Comparison of ENCODE assay signal across 10 cellular contexts in the genomic region with DNA sequence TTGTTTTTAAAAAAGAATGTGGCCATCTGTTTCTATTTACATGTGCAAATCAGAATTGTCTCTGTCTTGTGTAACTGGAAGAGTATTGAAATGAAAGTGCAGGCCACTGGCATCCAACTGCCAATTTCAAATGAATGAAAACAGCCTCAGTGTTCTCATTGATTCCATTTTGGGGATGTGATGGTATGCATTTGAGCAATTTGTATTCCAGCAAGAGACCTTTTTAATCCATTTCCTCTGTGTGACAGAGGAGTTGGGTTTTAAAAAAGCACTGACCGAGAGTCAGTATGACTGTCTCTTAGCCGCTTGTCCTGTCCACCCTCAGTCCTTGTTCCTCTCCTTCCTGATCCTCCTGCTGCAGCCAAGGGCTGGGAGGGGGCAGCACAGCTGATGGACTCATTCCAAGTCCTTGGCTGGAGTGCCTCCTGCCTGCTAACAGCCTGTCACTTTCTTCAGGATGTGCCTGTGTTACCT.
DNase-seq lines count a peak whose midpoint lies in the region; ATAC-seq and TF ChIP-seq lines count a peak whose summit lies in the region.
"Had no signal": no experiment of that assay in that cellular context is flagged by ENCODE, and none has a peak within 500 bp of the region (broad histone marks: within the 10 kb centered on the region; RNA-seq: fewer than 3 reads in every experiment).

No MANE protein-coding gene starts in this region.

- CTCF ChIA-PET in RWPE1 (lab: Yijun Ruan, JAX), result no interaction called here

- peak overlapping the region; percentile 59 for H3K27ac ChIP-seq in RWPE1

- peaks cover 10% of the 10 kb centered on the region for H3K36me3 Mint-ChIP-seq in nephron progenitor cell (ENCODE audit: low read depth)

- no peak overlapping the region for H3K27ac Mint-ChIP-seq in nephron progenitor cell

- ATAC-seq in HG03442 (IDR thresholded peaks at IDR 0.05; ENCODE audit: unreplicated experiment), result no peak

- DNase-seq in ELF-1 (ENCODE audit: low read depth, low spot score) (peak; percentile 30), RWPE1 (ENCODE audit: low spot score) (no peak), fibroblast of gingiva (ENCODE audit: low read depth) (peak; percentile 92), putamen (ENCODE audit: low spot score) (peak; percentile 53), glomerular visceral epithelial cell (ENCODE audit: extremely low spot score) (no peak), iPS-NIHi11 (ENCODE audit: low spot score) (no peak), nephron progenitor cell (no peak)
- DNase-seq: activated T-cell treated with anti-CD3 and anti-CD28 coated beads for 4 hours, NCI-H446 treated with DMSO at 0.1 percent for 48 hours had no signal

- no peak for TF ChIP-seq CTCF in RWPE1 (conservative IDR thresholded peaks at IDR 0.05; ENCODE audit: low read depth)
- no peak for TF ChIP-seq CTCF in nephron progenitor cell (IDR thresholded peaks at IDR 0.05)

- no peak overlapping the region for H3K4me3 Mint-ChIP-seq in nephron progenitor cell

- peaks cover 5% of the 10 kb centered on the region for H3K27me3 Mint-ChIP-seq in nephron progenitor cell (ENCODE audit: low read depth, poor library complexity)

- peaks cover 80% of the 10 kb centered on the region for H3K4me1 Mint-ChIP-seq in nephron progenitor cell

- POLR2A ChIA-PET in RWPE1 (lab: Yijun Ruan, JAX; ENCODE audit: low non-redundant PET), result no interaction called here

- H3K9me3 Mint-ChIP-seq in nephron progenitor cell, result peaks cover 3% of the 10 kb centered on the region

Comparison
In these comparisons a context has a peak if more than half of its experiments do, and no peak if none do; other contexts are left out.
1. DNase-seq: peak in ELF-1 (single experiment), fibroblast of gingiva (single experiment) and putamen (single experiment); none in RWPE1 (single experiment), glomerular visceral epithelial cell (single experiment), iPS-NIHi11 (single experiment) and nephron progenitor cell (single experiment).